Comparison of ENCODE assay signal across 9 cellular contexts in genomic region chrX:87900320-87900908, GRCh38.
DNase-seq lines count a peak whose midpoint lies in the region; ATAC-seq and TF ChIP-seq lines count a peak whose summit lies in the region.
"Had no signal": no experiment of that assay in that cellular context is flagged by ENCODE, and none has a peak within 500 bp of the region (broad histone marks: within the 10 kb centered on the region; RNA-seq: fewer than 3 reads in every experiment).

No MANE protein-coding gene starts in this region.

- H3K27ac Mint-ChIP-seq in memory B cell, result no peak overlapping the region

- 0 out of 2 replicates have a peak overlapping the region, but pooled peaks have one; percentile 7 for H3K4me3 ChIP-seq in HAP-1
- H3K4me3 ChIP-seq in Loucy (ENCODE audit: low read length, poor library complexity, severe bottlenecking), result peak overlapping the region; percentile 23
- H3K4me3 ChIP-seq: lung had no signal

- H3K36me3 Mint-ChIP-seq in memory B cell, result no peaks in the 10 kb centered on the region

- H4K20me1 ChIP-seq in Loucy (ENCODE audit: insufficient read depth, low read length, poor library complexity, severe bottlenecking), result no peaks in the 10 kb centered on the region

- no peak for TF ChIP-seq CTCF in Loucy (conservative IDR thresholded peaks at IDR 0.05; ENCODE audit: low read length)

- in situ Hi-C loops in HAP-1 (cut with MboI; ENCODE audit: low sequenced_read_pairs), result no loop called here

- H3K27me3 Mint-ChIP-seq in memory B cell, result no peaks in the 10 kb centered on the region

- H3K4me3 Mint-ChIP-seq in memory B cell, result peak overlapping the region; percentile 37

- ATAC-seq in memory B cell (ENCODE audit: low read depth), result peak; percentile 42

- no peak overlapping the region for H3K9ac ChIP-seq in Loucy (ENCODE audit: low read depth, low read length, poor library complexity, severe bottlenecking)

- H3K9me3 ChIP-seq in HAP-1, result no peaks in the 10 kb centered on the region
- H3K9me3 ChIP-seq in Loucy (ENCODE audit: insufficient read depth, low read depth, low read length), result no peaks in the 10 kb centered on the region

- no peaks in the 10 kb centered on the region for H3K4me1 Mint-ChIP-seq in memory B cell

- H3K9me3 Mint-ChIP-seq in memory B cell, result no peaks in the 10 kb centered on the region

- DNase-seq in DMS 273 (lab: John Stamatoyannopoulos, UW; ENCODE audit: unreplicated experiment) (peak; percentile 25), DMS 273 treated with DMSO at 0.1 percent for 48 hours (lab: John Stamatoyannopoulos, UW) (no peak), HAP-1 (ENCODE audit: low spot score in 2 of 2) (no peak), memory B cell (ENCODE audit: low spot score in 2 of 2) (peak in 1 of 2 donors; percentile 11), NK-92 (lab: John Stamatoyannopoulos, UW; ENCODE audit: unreplicated experiment) (no peak), NCI-H510A treated with DMSO at 0.1 percent for 48 hours (lab: John Stamatoyannopoulos, UW) (no peak), retina (no peak)

- H3K36me3 ChIP-seq in HAP-1 (replicated peaks), result no peaks in the 10 kb centered on the region
- no peaks in the 10 kb centered on the region for H3K36me3 ChIP-seq in Loucy (ENCODE audit: insufficient read depth, low read length)

- H3K27me3 ChIP-seq in HAP-1 (ENCODE audit: low read depth), result no peaks in the 10 kb centered on the region
- H3K27me3 ChIP-seq in Loucy (ENCODE audit: insufficient read depth, low read length, poor library complexity, severe bottlenecking), result no peaks in the 10 kb centered on the region

- H3F3A ChIP-seq in Loucy (ENCODE audit: low read depth), result no peaks in the 10 kb centered on the region

- H2AFZ ChIP-seq in Loucy (ENCODE audit: low read length), result no peak overlapping the region

- H3K9me2 ChIP-seq in Loucy (replicated peaks; ENCODE audit: low read depth, low read length), result no peaks in the 10 kb centered on the region

- H3K79me2 ChIP-seq in Loucy (ENCODE audit: insufficient read depth, low read length), result no peaks in the 10 kb centered on the region

- H3K4me1 ChIP-seq in HAP-1, result no peaks in the 10 kb centered on the region
- H3K4me1 ChIP-seq in Loucy (ENCODE audit: insufficient read depth, low read length, poor library complexity, severe bottlenecking), result no peaks in the 10 kb centered on the region

- H3K4me2 ChIP-seq in Loucy (ENCODE audit: low read depth, low read length, poor library complexity, severe bottlenecking), result peak overlapping the region; percentile 16
